ENCODE assay signal across 14 cellular contexts in the genomic region with DNA sequence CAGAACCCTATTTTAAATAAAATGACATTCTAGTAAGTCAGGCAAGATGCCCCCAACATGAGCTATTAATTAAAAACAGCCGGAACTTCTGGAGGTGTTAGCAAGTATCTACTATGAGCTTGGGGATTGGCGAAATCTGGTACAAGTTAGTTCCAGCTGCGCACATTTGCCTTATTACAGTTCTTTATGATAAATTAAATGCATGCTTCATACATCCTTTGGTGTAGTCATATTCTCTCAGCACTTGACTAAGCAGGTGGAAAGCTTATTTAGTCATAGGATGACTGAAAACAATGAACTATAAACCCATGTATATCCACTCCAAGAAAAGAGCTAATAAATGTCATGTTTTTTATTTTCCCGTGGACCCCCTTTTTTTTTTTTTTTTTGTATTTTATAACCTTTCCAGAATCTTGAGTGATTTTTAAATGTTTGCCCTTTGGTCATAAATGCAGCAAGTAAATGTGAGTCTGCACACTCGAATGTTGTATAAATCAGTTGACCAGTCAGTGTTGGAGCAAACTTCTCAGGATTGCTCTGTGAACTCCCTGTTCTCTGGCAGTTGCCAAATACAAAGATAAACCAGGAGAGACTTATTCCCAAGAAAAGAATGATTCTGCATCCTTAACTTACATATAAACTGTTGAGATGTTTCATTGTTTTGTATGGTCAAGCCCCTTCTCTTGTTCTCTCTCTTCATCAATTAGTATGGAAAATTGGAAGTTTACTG. TPM values are rescaled to one million over a fixed set of nuclear protein-coding genes. Genes with fewer than 3 reads are reported as not detected.
DNase-seq lines count a peak whose midpoint lies in the region; ATAC-seq and TF ChIP-seq lines count a peak whose summit lies in the region.
"Had no signal": no experiment of that assay in that cellular context is flagged by ENCODE, and none has a peak within 500 bp of the region (broad histone marks: within the 10 kb centered on the region; RNA-seq: fewer than 3 reads in every experiment).

No MANE protein-coding gene starts in this region.

- no peak overlapping the region for H3K9ac ChIP-seq in rectal smooth muscle tissue (ENCODE audit: low read length)

- TF ChIP-seq CTCF in AG10803 (conservative IDR thresholded peaks at IDR 0.05; ENCODE audit: low read length) (no peak), esophagus muscularis mucosa (IDR thresholded peaks at IDR 0.05) (no peak), omental fat pad (IDR thresholded peaks at IDR 0.05) (no peak)

- H3K27ac ChIP-seq in KOPT-K1 (ENCODE audit: low read depth, low read length, poor library complexity, severe bottlenecking), result peak overlapping the region; percentile 23
- H3K27ac ChIP-seq in esophagus muscularis mucosa (replicated peaks in 1 of 4), result peak overlapping the region; percentile 74 to 82 (median 78)
- H3K27ac ChIP-seq in rectal smooth muscle tissue (ENCODE audit: low read depth, low read length), result peak overlapping the region; percentile 74

- TF ChIP-seq POLR2A in esophagus muscularis mucosa (IDR thresholded peaks at IDR 0.05; ENCODE audit: low read depth), result no peak

- H3K36me3 ChIP-seq in KOPT-K1 (ENCODE audit: insufficient read depth, low read length), result no peaks in the 10 kb centered on the region
- no peaks in the 10 kb centered on the region for H3K36me3 ChIP-seq in esophagus muscularis mucosa
- H3K36me3 ChIP-seq in rectal smooth muscle tissue (ENCODE audit: control insufficient read depth, insufficient read depth, low read length), result no peaks in the 10 kb centered on the region
- H3K36me3 ChIP-seq: ovary had no signal

- DNase-seq in AG10803 (ENCODE audit: low read depth) (peak; percentile 47), esophagus muscularis mucosa (ENCODE audit: extremely low spot score) (no peak), mucosa of gallbladder (ENCODE audit: low spot score) (no peak), omental fat pad (ENCODE audit: low spot score) (no peak)
- DNase-seq: activated B cell treated with CpG ODN at 0.5 μM for 24 hours, NCI-H2171 treated with DMSO at 0.1 percent for 48 hours, ovary had no signal

- no peak for TF ChIP-seq EP300 in esophagus muscularis mucosa (IDR thresholded peaks at IDR 0.05)

- H3K9me3 ChIP-seq in KOPT-K1 (ENCODE audit: insufficient read depth, low read length, poor library complexity, severe bottlenecking) (no peaks in the 10 kb centered on the region), esophagus muscularis mucosa (no peaks in the 10 kb centered on the region)
- H3K9me3 ChIP-seq: ovary had no signal

- ATAC-seq in omental fat pad (ENCODE audit: low FRiP score) (no peak), GM18909 (IDR thresholded peaks at IDR 0.05; ENCODE audit: poor library complexity, unreplicated experiment) (no peak), HG03442 (IDR thresholded peaks at IDR 0.05; ENCODE audit: unreplicated experiment) (no peak)
- ATAC-seq: GM12878, SK-N-SH treated with all-trans-retinoic acid at 6 μM for 48 hours had no signal

- intact Hi-C loops in esophagus muscularis mucosa (cut with DNase I), result loop anchor here (5.0 to 10.0 kb wide), 4 partner anchors 36 to 1009 kb away; a partner anchor contains a TSS

- H3K4me3 ChIP-seq in AG10803 (ENCODE audit: low read length) (no peak overlapping the region), esophagus muscularis mucosa (peak overlapping the region; percentile 33 to 45 (median 38)), rectal smooth muscle tissue (ENCODE audit: low read length) (no peak overlapping the region)
- H3K4me3 ChIP-seq: GM12878, lung, ovary had no signal

- H3K4me1 ChIP-seq in esophagus muscularis mucosa, result peaks cover 91 to 100% (median 100%) of the 10 kb centered on the region in 4 donors
- peaks cover 78% of the 10 kb centered on the region for H3K4me1 ChIP-seq in rectal smooth muscle tissue (ENCODE audit: control insufficient read depth, insufficient read depth, low read length)

- 60% methylated on average over 5 of the region's 5 CpGs for WGBS in esophagus muscularis mucosa

- H3K27me3 ChIP-seq in esophagus muscularis mucosa (no peaks in the 10 kb centered on the region), rectal smooth muscle tissue (ENCODE audit: control insufficient read depth, insufficient read depth, low read length) (no peaks in the 10 kb centered on the region)
- H3K27me3 ChIP-seq: ovary had no signal

RNA-seq across cellular contexts. Expression of a gene that starts 38.2 kb away (rescaled TPM):
- 100 to 1,000 TPM; 244 to 563 (median 329) TPM for total RNA-seq in esophagus muscularis mucosa
- total RNA-seq in mucosa of gallbladder, result 125 TPM
- 100 to 1,000 TPM in 3 of 4 donors, 10 to 100 TPM in 1; 90.5 to 188 (median 148) TPM for total RNA-seq in omental fat pad

Comparison
In these comparisons a context has a peak if more than half of its experiments do, and no peak if none do; other contexts are left out.
1. H3K4me3 ChIP-seq: peak in esophagus muscularis mucosa (4 of 4); none in AG10803 (single experiment) and rectal smooth muscle tissue (single experiment).
2. H3K27ac ChIP-seq: peak in every context shown above with its lines; median percentile 78 in esophagus muscularis mucosa; 74 in rectal smooth muscle tissue; 23 in KOPT-K1.